Comparison of ENCODE assay signal across 9 cellular contexts in genomic region chr2:86274918-86275275, GRCh38.
DNase-seq lines count a peak whose midpoint lies in the region; ATAC-seq, FAIRE-seq and TF ChIP-seq lines count a peak whose summit lies in the region.
"Had no signal": no experiment of that assay in that cellular context is flagged by ENCODE, and none has a peak within 500 bp of the region (broad histone marks: within the 10 kb centered on the region; RNA-seq: fewer than 3 reads in every experiment).

No MANE protein-coding gene starts in this region.

- peak; percentile 88 for ATAC-seq in GM19025 (IDR thresholded peaks at IDR 0.05; ENCODE audit: low read depth, unreplicated experiment)

- H2AFZ ChIP-seq in ACC112 (ENCODE audit: low read length, unreplicated experiment), result no peak overlapping the region

- H3K4me3 ChIP-seq in ACC112 (ENCODE audit: low read depth, low read length) (0 out of 2 replicates have a peak overlapping the region, but pooled peaks have one; percentile 18), foreskin fibroblast (ENCODE audit: low read depth in 1 of 2, low read length in 2 of 2) (no peak overlapping the region)

- TF ChIP-seq EP300 in Ishikawa (IDR thresholded peaks at IDR 0.05; ENCODE audit: borderline replicate concordance), result no peak

- peaks cover 22% of the 10 kb centered on the region for H3K27me3 ChIP-seq in ACC112 (ENCODE audit: insufficient read depth, low read length)

- TF ChIP-seq RAD21 in Ishikawa (IDR thresholded peaks at IDR 0.05; ENCODE audit: low read depth), result no peak

- TF ChIP-seq CTCF in foreskin fibroblast (IDR thresholded peaks at IDR 0.05; ENCODE audit: low read depth, low read length) (no peak), D721Med (IDR thresholded peaks at IDR 0.05; ENCODE audit: insufficient read depth, missing control alignments) (no peak)

- DNase-seq in foreskin fibroblast, result peak; percentile 9 to 41
- DNase-seq in GM19238 (ENCODE audit: insufficient read length, low spot score), result no peak
- DNase-seq in HPDE6-E6E7 (ENCODE audit: extremely low spot score), result no peak
- DNase-seq in NCI-H187 treated with DMSO at 0.1 percent for 48 hours (lab: John Stamatoyannopoulos, UW), result no peak
- no peak for DNase-seq in D721Med (ENCODE audit: insufficient read length, low spot score)
- DNase-seq: activated naive CD8-positive, alpha-beta T cell treated with anti-CD3 and anti-CD28 coated beads, Interleukin-2, amount 10 ng/mL, durations not matched to agents 7 days and 5 days had no signal

- H3K27ac ChIP-seq in ACC112 (ENCODE audit: low read depth, low read length), result peak overlapping the region; percentile 58

- H3K4me1 ChIP-seq in ACC112 (ENCODE audit: control insufficient read depth, insufficient read depth, low read length, unreplicated experiment), result peaks cover 13% of the 10 kb centered on the region

- no peaks in the 10 kb centered on the region for H3K79me2 ChIP-seq in ACC112 (ENCODE audit: control insufficient read depth, insufficient read depth, low read length, unreplicated experiment)

- no peaks in the 10 kb centered on the region for H3K36me3 ChIP-seq in ACC112 (ENCODE audit: insufficient read depth, low read length)

- FAIRE-seq in D721Med (lab: Jason Lieb, UNC), result no peak

TF ChIP-seq in Ishikawa, 13 proteins besides CTCF, POLR2A, EP300 and RAD21:
- peak; percentile 73 for TF ChIP-seq NFIC (IDR thresholded peaks at IDR 0.05)
- TF ChIP-seq CEBPB (IDR thresholded peaks at IDR 0.05), result no peak
TF ChIP-seq in Ishikawa: peak in this region for 1.

Comparison
In these comparisons a context has a peak if more than half of its experiments do, and no peak if none do; other contexts are left out.
1. DNase-seq: peak in foreskin fibroblast (2 of 2); none in GM19238 (single experiment), HPDE6-E6E7 (single experiment), NCI-H187 treated with DMSO at 0.1 percent for 48 hours (single experiment) and D721Med (single experiment).